ENCODE assay signal across 1 cellular context in genomic region chr14:100115236-100115635, GRCh38.
TF ChIP-seq lines count a peak whose summit lies in the region.

No MANE protein-coding gene starts in this region.

TF ChIP-seq in SK-N-SH treated with all-trans-retinoic acid at 6 μM for 48 hours, 23 proteins besides CTCF, POLR2A, EP300 and RAD21:
- TF ChIP-seq TOX (CRISPR knock-in tag; IDR thresholded peaks at IDR 0.05; ENCODE audit: borderline replicate concordance) (no peak), ARNTL (CRISPR knock-in tag; IDR thresholded peaks at IDR 0.05; ENCODE audit: borderline replicate concordance, low read depth) (no peak), BACH2 (CRISPR knock-in tag; IDR thresholded peaks at IDR 0.05; ENCODE audit: borderline replicate concordance) (no peak), ZNF70 (CRISPR knock-in tag; IDR thresholded peaks at IDR 0.05) (no peak), RARB (CRISPR knock-in tag; IDR thresholded peaks at IDR 0.05) (no peak), ZNF8 (CRISPR knock-in tag; IDR thresholded peaks at IDR 0.05) (no peak), ESRRG (CRISPR knock-in tag; IDR thresholded peaks at IDR 0.05) (no peak), ZFP30 (CRISPR knock-in tag; IDR thresholded peaks at IDR 0.05) (no peak), TCF4 (CRISPR knock-in tag; IDR thresholded peaks at IDR 0.05; ENCODE audit: borderline replicate concordance) (no peak), OSR1 (CRISPR knock-in tag; IDR thresholded peaks at IDR 0.05) (no peak), SNAI2 (CRISPR knock-in tag; IDR thresholded peaks at IDR 0.05) (no peak)
- TF ChIP-seq, protein P1, sequence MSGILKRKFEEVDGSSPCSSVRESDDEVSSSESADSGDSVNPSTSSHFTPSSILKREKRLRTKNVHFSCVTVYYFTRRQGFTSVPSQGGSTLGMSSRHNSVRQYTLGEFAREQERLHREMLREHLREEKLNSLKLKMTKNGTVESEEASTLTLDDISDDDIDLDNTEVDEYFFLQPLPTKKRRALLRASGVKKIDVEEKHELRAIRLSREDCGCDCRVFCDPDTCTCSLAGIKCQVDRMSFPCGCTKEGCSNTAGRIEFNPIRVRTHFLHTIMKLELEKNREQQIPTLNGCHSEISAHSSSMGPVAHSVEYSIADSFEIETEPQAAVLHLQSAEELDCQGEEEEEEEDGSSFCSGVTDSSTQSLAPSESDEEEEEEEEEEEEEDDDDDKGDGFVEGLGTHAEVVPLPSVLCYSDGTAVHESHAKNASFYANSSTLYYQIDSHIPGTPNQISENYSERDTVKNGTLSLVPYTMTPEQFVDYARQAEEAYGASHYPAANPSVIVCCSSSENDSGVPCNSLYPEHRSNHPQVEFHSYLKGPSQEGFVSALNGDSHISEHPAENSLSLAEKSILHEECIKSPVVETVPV (CRISPR knock-in tag; IDR thresholded peaks at IDR 0.05), result no peak
